Comparison of ENCODE assay signal across 9 cellular contexts in genomic region chr18:2907459-2908145, GRCh38.
A peak's percentile ranks its signal among the peaks of the same experiment; 100 is the strongest.
DNase-seq lines count a peak whose midpoint lies in the region; ATAC-seq, FAIRE-seq and TF ChIP-seq lines count a peak whose summit lies in the region.
"Had no signal": no experiment of that assay in that cellular context is flagged by ENCODE, and none has a peak within 500 bp of the region (broad histone marks: within the 10 kb centered on the region; RNA-seq: fewer than 3 reads in every experiment).

No MANE protein-coding gene starts in this region.

- H3K36me3 ChIP-seq in CD4-positive, CD25-positive, alpha-beta regulatory T cell (ENCODE audit: control insufficient read depth, insufficient read depth, low read length), result no peaks in the 10 kb centered on the region
- H3K36me3 ChIP-seq in ascending aorta, result peaks cover 0 to 6% of the 10 kb centered on the region in 2 donors
- H3K36me3 ChIP-seq in kidney (ENCODE audit: control insufficient read depth in 1 of 2, insufficient read depth in 2 of 2, low read length in 2 of 2), result no peaks in the 10 kb centered on the region

- CTCF ChIA-PET in GM10248 (lab: Yijun Ruan, JAX), result no interaction called here

- TF ChIP-seq CTCF in ascending aorta (IDR thresholded peaks at IDR 0.05) (no peak), GM10248 (IDR thresholded peaks at IDR 0.05; ENCODE audit: control extremely low read depth, extremely low read depth, low read depth, missing control alignments) (no peak), kidney (IDR thresholded peaks at IDR 0.05; ENCODE audit: borderline replicate concordance, extremely low read depth, insufficient read depth) (no peak)

- no peak for FAIRE-seq in kidney (lab: Jason Lieb, UNC)
- FAIRE-seq: endometrium had no signal

- peak overlapping the region; percentile 50 for H3K4me3 ChIP-seq in CD4-positive, CD25-positive, alpha-beta regulatory T cell (ENCODE audit: low read depth, low read length)
- peak overlapping the region; percentile 66 to 72 for H3K4me3 ChIP-seq in ascending aorta
- peak overlapping the region in 1 of 2 donors; percentile 49 for H3K4me3 ChIP-seq in kidney (ENCODE audit: low read length in 2 of 2)

- peaks cover 0 to 22% (median 12%) of the 10 kb centered on the region in 4 donors for H3K4me1 Mint-ChIP-seq in CD4-positive, CD25-positive, alpha-beta regulatory T cell
- H3K4me1 Mint-ChIP-seq in naive thymus-derived CD8-positive, alpha-beta T cell, result peaks cover 10 to 18% (median 13%) of the 10 kb centered on the region in 4 donors

- H3K9me3 ChIP-seq in CD4-positive, CD25-positive, alpha-beta regulatory T cell (ENCODE audit: control insufficient read depth in 2 of 2, low read length in 2 of 2), result no peaks in the 10 kb centered on the region
- H3K9me3 ChIP-seq in ascending aorta, result no peaks in the 10 kb centered on the region
- no peaks in the 10 kb centered on the region for H3K9me3 ChIP-seq in kidney (ENCODE audit: control insufficient read depth in 1 of 2, low read length in 2 of 2)

- H3K36me3 Mint-ChIP-seq in CD4-positive, CD25-positive, alpha-beta regulatory T cell, result no peaks in the 10 kb centered on the region
- H3K36me3 Mint-ChIP-seq in naive thymus-derived CD8-positive, alpha-beta T cell, result peaks cover 0 to 14% (median 0%) of the 10 kb centered on the region in 3 donors

- peak overlapping the region; percentile 66 for H3K27ac ChIP-seq in CD4-positive, CD25-positive, alpha-beta regulatory T cell (ENCODE audit: insufficient read depth, low read length, poor library complexity, severe bottlenecking)
- H3K27ac ChIP-seq in ascending aorta (no peak overlapping the region), kidney (ENCODE audit: low read depth in 2 of 2, low read length in 2 of 2) (no peak overlapping the region)

- no peaks in the 10 kb centered on the region for H3K27me3 ChIP-seq in CD4-positive, CD25-positive, alpha-beta regulatory T cell (ENCODE audit: control insufficient read depth, insufficient read depth, low read length)
- H3K27me3 ChIP-seq in ascending aorta, result no peaks in the 10 kb centered on the region

- no peaks in the 10 kb centered on the region for H3K27me3 Mint-ChIP-seq in CD4-positive, CD25-positive, alpha-beta regulatory T cell
- no peaks in the 10 kb centered on the region for H3K27me3 Mint-ChIP-seq in naive thymus-derived CD8-positive, alpha-beta T cell

- peaks cover 18% of the 10 kb centered on the region for H3K4me1 ChIP-seq in CD4-positive, CD25-positive, alpha-beta regulatory T cell (ENCODE audit: control insufficient read depth, insufficient read depth, low read length, poor library complexity, severe bottlenecking)
- H3K4me1 ChIP-seq in ascending aorta (peaks cover 0 to 3% of the 10 kb centered on the region in 2 donors), kidney (ENCODE audit: control insufficient read depth in 1 of 2, insufficient read depth in 1 of 2, low read depth in 1 of 2, low read length in 2 of 2) (peaks cover 0 to 2% of the 10 kb centered on the region in 2 donors)

- POLR2A ChIA-PET in naive thymus-derived CD8-positive, alpha-beta T cell (lab: Charles Lee), result interaction anchor here (0.6 to 2.0 kb wide), 5 partner anchors 15 to 340 kb away, joined by 3 to 7 read pairs (median 3); partner anchors contain the start of gene MYL12A
- POLR2A ChIA-PET in GM10248 (lab: Yijun Ruan, JAX), result no interaction called here

- H3K9ac ChIP-seq in kidney (ENCODE audit: low read length in 2 of 2), result no peak overlapping the region

- peak overlapping the region; percentile 86 to 93 (median 86) for H3K4me3 Mint-ChIP-seq in CD4-positive, CD25-positive, alpha-beta regulatory T cell
- H3K4me3 Mint-ChIP-seq in naive thymus-derived CD8-positive, alpha-beta T cell, result peak overlapping the region; percentile 65 to 90 (median 78)

- H3K9me3 Mint-ChIP-seq in CD4-positive, CD25-positive, alpha-beta regulatory T cell, result no peaks in the 10 kb centered on the region
- H3K9me3 Mint-ChIP-seq in naive thymus-derived CD8-positive, alpha-beta T cell, result no peaks in the 10 kb centered on the region

- peak in 1 of 2 donors; percentile 3 for ATAC-seq in CD4-positive, CD25-positive, alpha-beta regulatory T cell (ENCODE audit: low read depth in 2 of 2)
- ATAC-seq in HG02943 (IDR thresholded peaks at IDR 0.05; ENCODE audit: low read depth, unreplicated experiment), result peak; percentile 8
- ATAC-seq in naive thymus-derived CD8-positive, alpha-beta T cell, result peak; percentile 5 to 9

- peak overlapping the region; percentile 82 to 86 (median 85) for H3K27ac Mint-ChIP-seq in CD4-positive, CD25-positive, alpha-beta regulatory T cell
- peak overlapping the region in 9 of 10 donors; percentile 46 to 94 (median 75) for H3K27ac Mint-ChIP-seq in naive thymus-derived CD8-positive, alpha-beta T cell

- intact Hi-C loops in ascending aorta (cut with DNase I) (loop anchor here (5.0 kb wide), 1 partner anchor 100 kb away; no protein-coding TSS in a partner anchor), kidney (cut with DNase I) (no loop called here)

- DNase-seq in CD4-positive, CD25-positive, alpha-beta regulatory T cell, result no peak
- peak in 1 of 2 donors; percentile 60 for DNase-seq in ascending aorta (ENCODE audit: low spot score in 2 of 2)
- peak in 2 of 10 donors; percentile 11 to 21 for DNase-seq in naive thymus-derived CD8-positive, alpha-beta T cell
- DNase-seq in activated gamma-delta T cell treated with Interleukin-2 at 50 U/mL for 16 hours, result no peak
- no peak for DNase-seq in NCI-H524 treated with DMSO at 0.1 percent for 48 hours (lab: John Stamatoyannopoulos, UW)
- no peak for DNase-seq in GM10248 (ENCODE audit: extremely low spot score)
- no peak for DNase-seq in kidney
